18 cellular contexts compared by ENCODE assay signal in the genomic region with DNA sequence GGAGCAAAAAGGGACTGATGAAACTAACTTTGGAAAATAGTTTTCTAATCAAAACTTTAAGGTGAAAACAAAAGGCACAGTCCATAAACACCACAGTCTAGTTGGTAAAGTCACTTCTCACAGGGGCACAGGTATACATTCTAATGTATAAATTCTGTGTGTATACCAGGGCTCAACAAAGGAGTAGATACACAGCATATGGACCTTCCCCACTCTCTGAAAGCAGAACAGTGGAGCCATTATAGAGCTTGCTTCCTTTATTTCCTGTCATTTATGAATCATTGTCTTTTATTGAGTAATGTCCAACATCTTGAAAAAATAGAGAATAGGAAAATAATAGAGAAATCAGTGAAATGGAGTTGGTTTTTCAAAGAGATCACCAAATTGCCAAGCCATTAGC.
"Had no signal": no experiment of that assay in that cellular context is flagged by ENCODE, and none has a peak within 500 bp of the region (broad histone marks: within the 10 kb centered on the region; RNA-seq: fewer than 3 reads in every experiment).

No MANE protein-coding gene starts in this region.

- H3K27me3 Mint-ChIP-seq: activated naive CD4-positive, alpha-beta T cell treated with anti-CD3 and anti-CD28 coated beads, Interleukin-2, amount 10 ng/mL, durations not matched to agents 7 days and 5 days; activated T-cell treated with anti-CD3 and anti-CD28 coated beads, Interleukin-2, amount 50 U/mL, for 24 hours; naive B cell had no signal

- H3K9me3 Mint-ChIP-seq: activated naive CD4-positive, alpha-beta T cell treated with anti-CD3 and anti-CD28 coated beads, Interleukin-2, amount 10 ng/mL, durations not matched to agents 7 days and 5 days; naive B cell; neural crest cell had no signal

- H3K27ac Mint-ChIP-seq: activated naive CD4-positive, alpha-beta T cell treated with anti-CD3 and anti-CD28 coated beads, Interleukin-2, amount 10 ng/mL, durations not matched to agents 7 days and 5 days; activated T-cell treated with anti-CD3 and anti-CD28 coated beads, Interleukin-2, amount 50 U/mL, for 24 hours; naive B cell had no signal

- DNase-seq: activated CD4-positive, alpha-beta T cell treated with anti-CD3 and anti-CD28 coated beads, Interleukin-2, amount 50 U/mL, for 48 hours; activated naive CD4-positive, alpha-beta T cell treated with anti-CD3 and anti-CD28 coated beads, Interleukin-2, amount 10 ng/mL, durations not matched to agents 7 days and 5 days; activated T-cell treated with anti-CD3 and anti-CD28 coated beads, Interleukin-2, amount 50 U/mL, for 24 hours; adrenal gland; effector CD4-positive, alpha-beta T cell; heart right ventricle; mesenchymal stem cell; mucosa of descending colon; naive B cell; pancreas; right lobe of liver; spleen; stimulated activated naive CD4-positive, alpha-beta T cell; substantia nigra; tibial artery had no signal

- H3K36me3 Mint-ChIP-seq: activated naive CD4-positive, alpha-beta T cell treated with anti-CD3 and anti-CD28 coated beads, Interleukin-2, amount 10 ng/mL, durations not matched to agents 7 days and 5 days; naive B cell had no signal

- H3K4me1 Mint-ChIP-seq: activated naive CD4-positive, alpha-beta T cell treated with anti-CD3 and anti-CD28 coated beads, Interleukin-2, amount 10 ng/mL, durations not matched to agents 7 days and 5 days; naive B cell; neural crest cell had no signal

- H3K4me3 Mint-ChIP-seq: activated naive CD4-positive, alpha-beta T cell treated with anti-CD3 and anti-CD28 coated beads, Interleukin-2, amount 10 ng/mL, durations not matched to agents 7 days and 5 days; activated T-cell treated with anti-CD3 and anti-CD28 coated beads, Interleukin-2, amount 50 U/mL, for 24 hours; naive B cell; neural crest cell had no signal

- ATAC-seq: esophagus mucosa, gastroesophageal sphincter, heart right ventricle, mucosa of descending colon, pancreas, right lobe of liver had no signal
